In the genomic region with DNA sequence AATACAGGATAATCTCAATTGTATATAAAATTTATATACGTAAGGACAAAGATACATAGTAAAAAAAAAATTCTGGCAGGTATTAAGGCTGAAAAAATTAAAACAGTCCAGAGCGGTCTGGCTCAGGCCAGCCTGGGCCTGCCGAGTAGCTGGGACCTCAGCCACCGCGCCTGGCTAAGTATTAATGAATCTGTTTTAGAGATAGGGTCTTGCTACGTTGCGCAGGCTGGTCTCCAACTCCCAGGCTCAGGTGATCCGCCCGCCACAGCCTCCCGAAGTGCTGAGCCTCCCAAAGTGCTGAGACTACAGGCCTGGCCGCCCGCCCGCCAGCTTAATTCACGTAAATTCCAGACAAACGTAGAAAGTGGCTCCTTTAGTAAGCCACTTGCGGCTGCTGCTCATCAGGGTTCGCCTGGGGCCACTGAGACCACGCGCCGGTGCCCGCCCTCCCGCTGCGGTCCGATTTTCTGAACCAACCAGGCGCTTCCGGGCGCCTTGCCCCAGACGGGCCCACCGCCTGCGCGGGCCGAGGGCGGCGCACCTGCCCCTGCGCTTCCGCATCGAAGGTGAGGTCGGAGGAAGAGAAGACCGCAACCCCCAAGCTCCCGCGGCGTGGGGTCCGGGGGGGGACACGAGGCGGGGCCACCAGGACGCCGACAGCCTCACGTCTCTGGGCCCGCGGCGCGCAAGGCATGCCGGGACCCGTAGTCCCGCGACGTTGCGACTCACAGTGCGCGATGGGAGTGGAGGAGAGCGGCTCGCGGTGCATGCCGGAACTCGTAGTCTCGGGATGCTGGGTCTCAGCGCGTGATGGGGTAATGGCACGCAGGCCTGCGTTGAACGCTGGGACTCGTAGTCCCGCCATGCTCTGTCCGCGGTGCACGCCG, we compare ENCODE assay signal across 1 cellular context.
TF ChIP-seq lines count a peak whose summit lies in the region.

No MANE protein-coding gene starts in this region.

TF ChIP-seq in HepG2, 621 proteins besides CTCF, POLR2A, EP300 and RAD21 (continued from another document and continues in another):
- TF ChIP-seq, protein P1, sequence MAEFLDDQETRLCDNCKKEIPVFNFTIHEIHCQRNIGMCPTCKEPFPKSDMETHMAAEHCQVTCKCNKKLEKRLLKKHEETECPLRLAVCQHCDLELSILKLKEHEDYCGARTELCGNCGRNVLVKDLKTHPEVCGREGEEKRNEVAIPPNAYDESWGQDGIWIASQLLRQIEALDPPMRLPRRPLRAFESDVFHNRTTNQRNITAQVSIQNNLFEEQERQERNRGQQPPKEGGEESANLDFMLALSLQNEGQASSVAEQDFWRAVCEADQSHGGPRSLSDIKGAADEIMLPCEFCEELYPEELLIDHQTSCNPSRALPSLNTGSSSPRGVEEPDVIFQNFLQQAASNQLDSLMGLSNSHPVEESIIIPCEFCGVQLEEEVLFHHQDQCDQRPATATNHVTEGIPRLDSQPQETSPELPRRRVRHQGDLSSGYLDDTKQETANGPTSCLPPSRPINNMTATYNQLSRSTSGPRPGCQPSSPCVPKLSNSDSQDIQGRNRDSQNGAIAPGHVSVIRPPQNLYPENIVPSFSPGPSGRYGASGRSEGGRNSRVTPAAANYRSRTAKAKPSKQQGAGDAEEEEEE (CRISPR knock-in tag; IDR thresholded peaks at IDR 0.05; ENCODE audit: borderline replicate concordance): no peak
- TF ChIP-seq KDM2A (CRISPR knock-in tag; IDR thresholded peaks at IDR 0.05; ENCODE audit: borderline replicate concordance, low read depth) (peak; percentile 86), MIXL1 (CRISPR knock-in tag; IDR thresholded peaks at IDR 0.05) (peak; percentile 16; the same call in 1 of the 2 replicates), HDAC2 (CRISPR knock-in tag; IDR thresholded peaks at IDR 0.05) (peak; percentile 94), SUZ12 (IDR thresholded peaks at IDR 0.05; ENCODE audit: low read depth, low read length) (peak; percentile 93), MAFF (IDR thresholded peaks at IDR 0.05; ENCODE audit: low read depth, low read length) (no peak), EEA1 (CRISPR knock-in tag; IDR thresholded peaks at IDR 0.05; ENCODE audit: borderline replicate concordance) (no peak), FLYWCH1 (CRISPR knock-in tag; IDR thresholded peaks at IDR 0.05) (no peak), ZNF674 (CRISPR knock-in tag; IDR thresholded peaks at IDR 0.05; ENCODE audit: low read depth) (peak; percentile 50; the same call in 1 of the 2 replicates), KLF16 (CRISPR knock-in tag; IDR thresholded peaks at IDR 0.05) (peak in 1 of 2 experiments; percentile 32; a peak in 1 of 4 replicates), ZFY (CRISPR knock-in tag; IDR thresholded peaks at IDR 0.05) (peak; percentile 94), DPF2 (CRISPR knock-in tag; IDR thresholded peaks at IDR 0.05; ENCODE audit: borderline replicate concordance, low read depth) (no peak), ATF7 (IDR thresholded peaks at IDR 0.05) (no peak), ATF7 (CRISPR knock-in tag; IDR thresholded peaks at IDR 0.05) (peak; percentile 89; the same call in 1 of the 2 replicates), ZNF747 (CRISPR knock-in tag; IDR thresholded peaks at IDR 0.05; ENCODE audit: borderline replicate concordance) (peak; percentile 91), HOXA9 (CRISPR knock-in tag; IDR thresholded peaks at IDR 0.05; ENCODE audit: borderline replicate concordance) (peak; percentile 80; the same call in 1 of the 2 replicates), ZNF354B (CRISPR knock-in tag; IDR thresholded peaks at IDR 0.05) (no peak), TRIM24 (CRISPR knock-in tag; IDR thresholded peaks at IDR 0.05) (no peak), MATR3 (CRISPR knock-in tag; IDR thresholded peaks at IDR 0.05) (no peak), ZNF562 (CRISPR knock-in tag; IDR thresholded peaks at IDR 0.05; ENCODE audit: borderline replicate concordance) (no peak), ARNT2 (CRISPR knock-in tag; IDR thresholded peaks at IDR 0.05; ENCODE audit: low read depth) (peak; percentile 92), KDM5B (CRISPR knock-in tag; IDR thresholded peaks at IDR 0.05; ENCODE audit: borderline replicate concordance) (peak; percentile 95), POLR2AphosphoS2 (IDR thresholded peaks at IDR 0.05; ENCODE audit: low read depth, low read length) (no peak), MEIS2 (CRISPR knock-in tag; IDR thresholded peaks at IDR 0.05) (no peak), THAP11 (CRISPR knock-in tag; IDR thresholded peaks at IDR 0.05) (peak; percentile 98), SAFB2 (CRISPR knock-in tag; IDR thresholded peaks at IDR 0.05; ENCODE audit: borderline replicate concordance, low read depth) (peak; percentile 85; the same call in 1 of the 2 replicates), ZFP90 (CRISPR knock-in tag; IDR thresholded peaks at IDR 0.05; ENCODE audit: borderline replicate concordance) (no peak; the same call in none of the 2 replicates), ARNTL (CRISPR knock-in tag; IDR thresholded peaks at IDR 0.05) (peak; percentile 44; the same call in 1 of the 2 replicates), ZFX (CRISPR knock-in tag; IDR thresholded peaks at IDR 0.05; ENCODE audit: low read depth) (peak; percentile 96), ASH2L (IDR thresholded peaks at IDR 0.05; ENCODE audit: insufficient read length, low read depth, low read length) (no peak)
- TF ChIP-seq, protein P2, sequence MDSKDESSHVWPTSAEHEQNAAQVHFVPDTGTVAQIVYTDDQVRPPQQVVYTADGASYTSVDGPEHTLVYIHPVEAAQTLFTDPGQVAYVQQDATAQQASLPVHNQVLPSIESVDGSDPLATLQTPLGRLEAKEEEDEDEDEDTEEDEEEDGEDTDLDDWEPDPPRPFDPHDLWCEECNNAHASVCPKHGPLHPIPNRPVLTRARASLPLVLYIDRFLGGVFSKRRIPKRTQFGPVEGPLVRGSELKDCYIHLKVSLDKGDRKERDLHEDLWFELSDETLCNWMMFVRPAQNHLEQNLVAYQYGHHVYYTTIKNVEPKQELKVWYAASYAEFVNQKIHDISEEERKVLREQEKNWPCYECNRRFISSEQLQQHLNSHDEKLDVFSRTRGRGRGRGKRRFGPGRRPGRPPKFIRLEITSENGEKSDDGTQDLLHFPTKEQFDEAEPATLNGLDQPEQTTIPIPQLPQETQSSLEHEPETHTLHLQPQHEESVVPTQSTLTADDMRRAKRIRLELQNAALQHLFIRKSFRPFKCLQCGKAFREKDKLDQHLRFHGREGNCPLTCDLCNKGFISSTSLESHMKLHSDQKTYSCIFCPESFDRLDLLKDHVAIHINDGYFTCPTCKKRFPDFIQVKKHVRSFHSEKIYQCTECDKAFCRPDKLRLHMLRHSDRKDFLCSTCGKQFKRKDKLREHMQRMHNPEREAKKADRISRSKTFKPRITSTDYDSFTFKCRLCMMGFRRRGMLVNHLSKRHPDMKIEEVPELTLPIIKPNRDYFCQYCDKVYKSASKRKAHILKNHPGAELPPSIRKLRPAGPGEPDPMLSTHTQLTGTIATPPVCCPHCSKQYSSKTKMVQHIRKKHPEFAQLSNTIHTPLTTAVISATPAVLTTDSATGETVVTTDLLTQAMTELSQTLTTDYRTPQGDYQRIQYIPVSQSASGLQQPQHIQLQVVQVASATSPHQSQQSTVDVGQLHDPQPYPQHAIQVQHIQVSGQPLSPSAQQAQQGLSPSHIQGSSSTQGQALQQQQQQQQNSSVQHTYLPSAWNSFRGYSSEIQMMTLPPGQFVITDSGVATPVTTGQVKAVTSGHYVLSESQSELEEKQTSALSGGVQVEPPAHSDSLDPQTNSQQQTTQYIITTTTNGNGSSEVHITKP (CRISPR knock-in tag; IDR thresholded peaks at IDR 0.05; ENCODE audit: low read depth): peak; percentile 89
- TF ChIP-seq, protein P3, sequence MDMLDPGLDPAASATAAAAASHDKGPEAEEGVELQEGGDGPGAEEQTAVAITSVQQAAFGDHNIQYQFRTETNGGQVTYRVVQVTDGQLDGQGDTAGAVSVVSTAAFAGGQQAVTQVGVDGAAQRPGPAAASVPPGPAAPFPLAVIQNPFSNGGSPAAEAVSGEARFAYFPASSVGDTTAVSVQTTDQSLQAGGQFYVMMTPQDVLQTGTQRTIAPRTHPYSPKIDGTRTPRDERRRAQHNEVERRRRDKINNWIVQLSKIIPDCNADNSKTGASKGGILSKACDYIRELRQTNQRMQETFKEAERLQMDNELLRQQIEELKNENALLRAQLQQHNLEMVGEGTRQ (IDR thresholded peaks at IDR 0.05; ENCODE audit: low read depth, low read length): no peak
- TF ChIP-seq, protein P3 (CRISPR knock-in tag; IDR thresholded peaks at IDR 0.05; ENCODE audit: borderline replicate concordance): peak; percentile 78
- TF ChIP-seq, protein P4, sequence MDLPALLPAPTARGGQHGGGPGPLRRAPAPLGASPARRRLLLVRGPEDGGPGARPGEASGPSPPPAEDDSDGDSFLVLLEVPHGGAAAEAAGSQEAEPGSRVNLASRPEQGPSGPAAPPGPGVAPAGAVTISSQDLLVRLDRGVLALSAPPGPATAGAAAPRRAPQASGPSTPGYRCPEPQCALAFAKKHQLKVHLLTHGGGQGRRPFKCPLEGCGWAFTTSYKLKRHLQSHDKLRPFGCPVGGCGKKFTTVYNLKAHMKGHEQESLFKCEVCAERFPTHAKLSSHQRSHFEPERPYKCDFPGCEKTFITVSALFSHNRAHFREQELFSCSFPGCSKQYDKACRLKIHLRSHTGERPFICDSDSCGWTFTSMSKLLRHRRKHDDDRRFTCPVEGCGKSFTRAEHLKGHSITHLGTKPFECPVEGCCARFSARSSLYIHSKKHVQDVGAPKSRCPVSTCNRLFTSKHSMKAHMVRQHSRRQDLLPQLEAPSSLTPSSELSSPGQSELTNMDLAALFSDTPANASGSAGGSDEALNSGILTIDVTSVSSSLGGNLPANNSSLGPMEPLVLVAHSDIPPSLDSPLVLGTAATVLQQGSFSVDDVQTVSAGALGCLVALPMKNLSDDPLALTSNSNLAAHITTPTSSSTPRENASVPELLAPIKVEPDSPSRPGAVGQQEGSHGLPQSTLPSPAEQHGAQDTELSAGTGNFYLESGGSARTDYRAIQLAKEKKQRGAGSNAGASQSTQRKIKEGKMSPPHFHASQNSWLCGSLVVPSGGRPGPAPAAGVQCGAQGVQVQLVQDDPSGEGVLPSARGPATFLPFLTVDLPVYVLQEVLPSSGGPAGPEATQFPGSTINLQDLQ (CRISPR knock-in tag; IDR thresholded peaks at IDR 0.05): no peak; the same call in 1 of the 2 replicates
- TF ChIP-seq, protein P5, sequence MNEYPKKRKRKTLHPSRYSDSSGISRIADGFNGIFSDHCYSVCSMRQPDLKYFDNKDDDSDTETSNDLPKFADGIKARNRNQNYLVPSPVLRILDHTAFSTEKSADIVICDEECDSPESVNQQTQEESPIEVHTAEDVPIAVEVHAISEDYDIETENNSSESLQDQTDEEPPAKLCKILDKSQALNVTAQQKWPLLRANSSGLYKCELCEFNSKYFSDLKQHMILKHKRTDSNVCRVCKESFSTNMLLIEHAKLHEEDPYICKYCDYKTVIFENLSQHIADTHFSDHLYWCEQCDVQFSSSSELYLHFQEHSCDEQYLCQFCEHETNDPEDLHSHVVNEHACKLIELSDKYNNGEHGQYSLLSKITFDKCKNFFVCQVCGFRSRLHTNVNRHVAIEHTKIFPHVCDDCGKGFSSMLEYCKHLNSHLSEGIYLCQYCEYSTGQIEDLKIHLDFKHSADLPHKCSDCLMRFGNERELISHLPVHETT (CRISPR knock-in tag; conservative IDR thresholded peaks at IDR 0.05): peak; percentile 95
- TF ChIP-seq, protein P6, sequence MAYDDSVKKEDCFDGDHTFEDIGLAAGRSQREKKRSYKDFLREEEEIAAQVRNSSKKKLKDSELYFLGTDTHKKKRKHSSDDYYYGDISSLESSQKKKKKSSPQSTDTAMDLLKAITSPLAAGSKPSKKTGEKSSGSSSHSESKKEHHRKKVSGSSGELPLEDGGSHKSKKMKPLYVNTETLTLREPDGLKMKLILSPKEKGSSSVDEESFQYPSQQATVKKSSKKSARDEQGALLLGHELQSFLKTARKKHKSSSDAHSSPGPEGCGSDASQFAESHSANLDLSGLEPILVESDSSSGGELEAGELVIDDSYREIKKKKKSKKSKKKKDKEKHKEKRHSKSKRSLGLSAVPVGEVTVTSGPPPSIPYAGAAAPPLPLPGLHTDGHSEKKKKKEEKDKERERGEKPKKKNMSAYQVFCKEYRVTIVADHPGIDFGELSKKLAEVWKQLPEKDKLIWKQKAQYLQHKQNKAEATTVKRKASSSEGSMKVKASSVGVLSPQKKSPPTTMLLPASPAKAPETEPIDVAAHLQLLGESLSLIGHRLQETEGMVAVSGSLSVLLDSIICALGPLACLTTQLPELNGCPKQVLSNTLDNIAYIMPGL (CRISPR knock-in tag; IDR thresholded peaks at IDR 0.05; ENCODE audit: borderline replicate concordance in 1 of 2, low read depth in 1 of 2): peak; percentile 79 to 88; a peak in 3 of 4 replicates
- TF ChIP-seq, protein P7, sequence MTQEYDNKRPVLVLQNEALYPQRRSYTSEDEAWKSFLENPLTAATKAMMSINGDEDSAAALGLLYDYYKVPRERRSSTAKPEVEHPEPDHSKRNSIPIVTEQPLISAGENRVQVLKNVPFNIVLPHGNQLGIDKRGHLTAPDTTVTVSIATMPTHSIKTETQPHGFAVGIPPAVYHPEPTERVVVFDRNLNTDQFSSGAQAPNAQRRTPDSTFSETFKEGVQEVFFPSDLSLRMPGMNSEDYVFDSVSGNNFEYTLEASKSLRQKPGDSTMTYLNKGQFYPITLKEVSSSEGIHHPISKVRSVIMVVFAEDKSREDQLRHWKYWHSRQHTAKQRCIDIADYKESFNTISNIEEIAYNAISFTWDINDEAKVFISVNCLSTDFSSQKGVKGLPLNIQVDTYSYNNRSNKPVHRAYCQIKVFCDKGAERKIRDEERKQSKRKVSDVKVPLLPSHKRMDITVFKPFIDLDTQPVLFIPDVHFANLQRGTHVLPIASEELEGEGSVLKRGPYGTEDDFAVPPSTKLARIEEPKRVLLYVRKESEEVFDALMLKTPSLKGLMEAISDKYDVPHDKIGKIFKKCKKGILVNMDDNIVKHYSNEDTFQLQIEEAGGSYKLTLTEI (CRISPR knock-in tag; conservative IDR thresholded peaks at IDR 0.05): no peak
- TF ChIP-seq, protein P8, sequence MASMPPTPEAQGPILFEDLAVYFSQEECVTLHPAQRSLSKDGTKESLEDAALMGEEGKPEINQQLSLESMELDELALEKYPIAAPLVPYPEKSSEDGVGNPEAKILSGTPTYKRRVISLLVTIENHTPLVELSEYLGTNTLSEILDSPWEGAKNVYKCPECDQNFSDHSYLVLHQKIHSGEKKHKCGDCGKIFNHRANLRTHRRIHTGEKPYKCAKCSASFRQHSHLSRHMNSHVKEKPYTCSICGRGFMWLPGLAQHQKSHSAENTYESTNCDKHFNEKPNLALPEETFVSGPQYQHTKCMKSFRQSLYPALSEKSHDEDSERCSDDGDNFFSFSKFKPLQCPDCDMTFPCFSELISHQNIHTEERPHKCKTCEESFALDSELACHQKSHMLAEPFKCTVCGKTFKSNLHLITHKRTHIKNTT (CRISPR knock-in tag; IDR thresholded peaks at IDR 0.05): no peak; the same call in 1 of the 2 replicates
- TF ChIP-seq, protein P9, sequence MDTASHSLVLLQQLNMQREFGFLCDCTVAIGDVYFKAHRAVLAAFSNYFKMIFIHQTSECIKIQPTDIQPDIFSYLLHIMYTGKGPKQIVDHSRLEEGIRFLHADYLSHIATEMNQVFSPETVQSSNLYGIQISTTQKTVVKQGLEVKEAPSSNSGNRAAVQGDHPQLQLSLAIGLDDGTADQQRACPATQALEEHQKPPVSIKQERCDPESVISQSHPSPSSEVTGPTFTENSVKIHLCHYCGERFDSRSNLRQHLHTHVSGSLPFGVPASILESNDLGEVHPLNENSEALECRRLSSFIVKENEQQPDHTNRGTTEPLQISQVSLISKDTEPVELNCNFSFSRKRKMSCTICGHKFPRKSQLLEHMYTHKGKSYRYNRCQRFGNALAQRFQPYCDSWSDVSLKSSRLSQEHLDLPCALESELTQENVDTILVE (CRISPR knock-in tag; IDR thresholded peaks at IDR 0.05): peak; percentile 77
